ENCODE assay signal across 1 cellular context in genomic region chr11:13288375-13289029, GRCh38.
TF ChIP-seq lines count a peak whose summit lies in the region.

No MANE protein-coding gene starts in this region.

TF ChIP-seq in HepG2, 621 proteins besides CTCF, POLR2A, EP300 and RAD21 (continued from another document):
- TF ChIP-seq, protein P1, sequence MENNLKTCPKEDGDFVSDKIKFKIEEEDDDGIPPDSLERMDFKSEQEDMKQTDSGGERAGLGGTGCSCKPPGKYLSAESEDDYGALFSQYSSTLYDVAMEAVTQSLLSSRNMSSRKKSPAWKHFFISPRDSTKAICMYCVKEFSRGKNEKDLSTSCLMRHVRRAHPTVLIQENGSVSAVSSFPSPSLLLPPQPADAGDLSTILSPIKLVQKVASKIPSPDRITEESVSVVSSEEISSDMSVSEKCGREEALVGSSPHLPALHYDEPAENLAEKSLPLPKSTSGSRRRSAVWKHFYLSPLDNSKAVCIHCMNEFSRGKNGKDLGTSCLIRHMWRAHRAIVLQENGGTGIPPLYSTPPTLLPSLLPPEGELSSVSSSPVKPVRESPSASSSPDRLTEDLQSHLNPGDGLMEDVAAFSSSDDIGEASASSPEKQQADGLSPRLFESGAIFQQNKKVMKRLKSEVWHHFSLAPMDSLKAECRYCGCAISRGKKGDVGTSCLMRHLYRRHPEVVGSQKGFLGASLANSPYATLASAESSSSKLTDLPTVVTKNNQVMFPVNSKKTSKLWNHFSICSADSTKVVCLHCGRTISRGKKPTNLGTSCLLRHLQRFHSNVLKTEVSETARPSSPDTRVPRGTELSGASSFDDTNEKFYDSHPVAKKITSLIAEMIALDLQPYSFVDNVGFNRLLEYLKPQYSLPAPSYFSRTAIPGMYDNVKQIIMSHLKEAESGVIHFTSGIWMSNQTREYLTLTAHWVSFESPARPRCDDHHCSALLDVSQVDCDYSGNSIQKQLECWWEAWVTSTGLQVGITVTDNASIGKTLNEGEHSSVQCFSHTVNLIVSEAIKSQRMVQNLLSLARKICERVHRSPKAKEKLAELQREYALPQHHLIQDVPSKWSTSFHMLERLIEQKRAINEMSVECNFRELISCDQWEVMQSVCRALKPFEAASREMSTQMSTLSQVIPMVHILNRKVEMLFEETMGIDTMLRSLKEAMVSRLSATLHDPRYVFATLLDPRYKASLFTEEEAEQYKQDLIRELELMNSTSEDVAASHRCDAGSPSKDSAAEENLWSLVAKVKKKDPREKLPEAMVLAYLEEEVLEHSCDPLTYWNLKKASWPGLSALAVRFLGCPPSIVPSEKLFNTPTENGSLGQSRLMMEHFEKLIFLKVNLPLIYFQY (CRISPR knock-in tag; IDR thresholded peaks at IDR 0.05; ENCODE audit: borderline replicate concordance): no peak
- no peak for TF ChIP-seq RBFOX2 (IDR thresholded peaks at IDR 0.05; ENCODE audit: low read depth, low read length)
- TF ChIP-seq GABPB1 (CRISPR knock-in tag; IDR thresholded peaks at IDR 0.05): no peak
- no peak for TF ChIP-seq GABPA (IDR thresholded peaks at IDR 0.05; ENCODE audit: low read depth, low read length)
- no peak for TF ChIP-seq GABPA (CRISPR knock-in tag; IDR thresholded peaks at IDR 0.05; ENCODE audit: low read depth)
- no peak for TF ChIP-seq SRSF4 (IDR thresholded peaks at IDR 0.05; ENCODE audit: low read depth, low read length, poor library complexity, severe bottlenecking)
- TF ChIP-seq, protein P2, sequence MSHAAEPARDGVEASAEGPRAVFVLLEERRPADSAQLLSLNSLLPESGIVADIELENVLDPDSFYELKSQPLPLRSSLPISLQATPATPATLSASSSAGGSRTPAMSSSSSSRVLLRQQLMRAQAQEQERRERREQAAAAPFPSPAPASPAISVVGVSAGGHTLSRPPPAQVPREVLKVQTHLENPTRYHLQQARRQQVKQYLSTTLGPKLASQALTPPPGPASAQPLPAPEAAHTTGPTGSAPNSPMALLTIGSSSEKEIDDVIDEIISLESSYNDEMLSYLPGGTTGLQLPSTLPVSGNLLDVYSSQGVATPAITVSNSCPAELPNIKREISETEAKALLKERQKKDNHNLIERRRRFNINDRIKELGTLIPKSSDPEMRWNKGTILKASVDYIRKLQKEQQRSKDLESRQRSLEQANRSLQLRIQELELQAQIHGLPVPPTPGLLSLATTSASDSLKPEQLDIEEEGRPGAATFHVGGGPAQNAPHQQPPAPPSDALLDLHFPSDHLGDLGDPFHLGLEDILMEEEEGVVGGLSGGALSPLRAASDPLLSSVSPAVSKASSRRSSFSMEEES (CRISPR knock-in tag; IDR thresholded peaks at IDR 0.05): no peak
- no peak for TF ChIP-seq SP1 (IDR thresholded peaks at IDR 0.05)
- no peak for TF ChIP-seq SP1 (CRISPR knock-in tag; IDR thresholded peaks at IDR 0.05)
- TF ChIP-seq, protein P3, sequence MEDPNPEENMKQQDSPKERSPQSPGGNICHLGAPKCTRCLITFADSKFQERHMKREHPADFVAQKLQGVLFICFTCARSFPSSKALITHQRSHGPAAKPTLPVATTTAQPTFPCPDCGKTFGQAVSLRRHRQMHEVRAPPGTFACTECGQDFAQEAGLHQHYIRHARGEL (CRISPR knock-in tag; IDR thresholded peaks at IDR 0.05): no peak
- no peak for TF ChIP-seq ZNF850 (CRISPR knock-in tag; conservative IDR thresholded peaks at IDR 0.05)
